ENCODE assay signal across 9 cellular contexts in the genomic region with DNA sequence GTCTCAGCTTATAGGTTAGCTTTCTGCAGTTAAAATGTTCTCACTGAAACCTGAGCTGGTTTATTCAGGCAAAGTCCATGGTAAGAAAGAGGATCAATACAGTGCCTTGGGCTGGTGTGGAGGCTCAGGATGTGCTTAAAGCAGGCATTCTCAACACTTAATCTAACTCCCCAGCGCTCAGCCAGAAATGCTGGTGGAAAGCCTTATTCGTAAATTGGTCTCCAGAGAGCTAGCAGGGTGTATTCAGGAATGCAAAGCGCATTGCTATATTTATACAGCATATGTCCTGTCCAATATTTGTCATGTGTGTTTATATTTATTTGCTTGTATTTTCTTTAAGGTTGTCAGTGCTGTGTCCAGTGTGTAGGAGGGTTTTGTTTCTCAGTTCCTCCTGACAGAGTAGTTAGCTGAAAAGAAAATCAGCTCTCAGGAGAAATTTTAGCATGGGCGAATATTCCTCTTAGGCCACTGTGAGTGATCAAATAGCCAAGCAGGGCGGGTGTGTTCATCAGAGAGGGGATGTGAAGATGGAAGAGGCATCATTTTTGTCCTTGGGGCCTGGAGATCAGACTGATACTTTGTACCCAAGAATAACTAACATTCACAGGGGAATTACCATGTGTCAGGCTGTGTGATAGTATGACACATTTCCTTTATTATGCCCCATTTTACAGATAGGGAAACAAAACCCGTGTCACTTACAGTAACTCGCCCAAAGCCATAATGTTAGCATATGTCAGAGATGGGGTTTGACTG.
DNase-seq lines count a peak whose midpoint lies in the region; ATAC-seq, FAIRE-seq and TF ChIP-seq lines count a peak whose summit lies in the region.
"Had no signal": no experiment of that assay in that cellular context is flagged by ENCODE, and none has a peak within 500 bp of the region (broad histone marks: within the 10 kb centered on the region; RNA-seq: fewer than 3 reads in every experiment).

No MANE protein-coding gene starts in this region.

- H2BK120ac ChIP-seq in neuronal stem cell (ENCODE audit: low read depth, low read length): no peak overlapping the region

- H3K9ac ChIP-seq in GM12878 (ENCODE audit: control insufficient read depth, insufficient read depth, low read length) (peak overlapping the region; percentile 40; the same call in 1 of the 2 replicates), neuronal stem cell (ENCODE audit: low read depth, low read length, poor library complexity) (no peak overlapping the region)

- no peaks in the 10 kb centered on the region for H4K20me1 ChIP-seq in GM12878 (ENCODE audit: control insufficient read depth, insufficient read depth)

- ATAC-seq in GM19395 (IDR thresholded peaks at IDR 0.05; ENCODE audit: unreplicated experiment): peak; percentile 76
- ATAC-seq in HG03064 (IDR thresholded peaks at IDR 0.05; ENCODE audit: low read depth, unreplicated experiment): peak; percentile 84
- peak; percentile 88 for ATAC-seq in GM12878
- no peak for ATAC-seq in left lobe of liver

- BruUV-seq in GM12878 (replicated peaks; lab: Mats Ljungman, UMichigan): no TSS peak

- H3K9me3 ChIP-seq in GM12878 (replicated peaks; ENCODE audit: control insufficient read depth, insufficient read depth, low read length) (no peaks in the 10 kb centered on the region), neuronal stem cell (replicated peaks in 1 of 2; ENCODE audit: control insufficient read depth in 2 of 2, insufficient read depth in 1 of 2, low read depth in 1 of 2, low read length in 2 of 2) (no peaks in the 10 kb centered on the region)

- H3K27me3 ChIP-seq in GM12878 (replicated peaks in 1 of 2; ENCODE audit: control insufficient read depth in 2 of 2, insufficient read depth in 2 of 2, low read length in 1 of 2): no peaks in the 10 kb centered on the region
- peaks cover 0 to 3% (median 0%) of the 10 kb centered on the region in 3 experiments for H3K27me3 ChIP-seq in neuronal stem cell (ENCODE audit: control insufficient read depth in 3 of 3, insufficient read depth in 3 of 3, low read depth in 1 of 3, low read length in 3 of 3)
- H3K27me3 ChIP-seq: dorsolateral prefrontal cortex had no signal

- no peak overlapping the region for H2BK5ac ChIP-seq in neuronal stem cell (ENCODE audit: low read length)

- no peak for FAIRE-seq in GM12878 (lab: Jason Lieb, UNC)

- no peak overlapping the region for H2AK5ac ChIP-seq in neuronal stem cell (ENCODE audit: low read depth, low read length)

- H3K36me3 ChIP-seq in GM12878 (ENCODE audit: control insufficient read depth in 2 of 2, insufficient read depth in 2 of 2, low read length in 1 of 2) (peaks cover 32 to 41% of the 10 kb centered on the region in 2 experiments), neuronal stem cell (replicated peaks in 1 of 2; ENCODE audit: control insufficient read depth in 2 of 2, insufficient read depth in 2 of 2, low read length in 2 of 2) (no peaks in the 10 kb centered on the region)

- H3K4me3 ChIP-seq in GM12864 (ENCODE audit: low read depth, low read length): no peak overlapping the region
- no peak overlapping the region for H3K4me3 ChIP-seq in GM12878
- no peak overlapping the region for H3K4me3 ChIP-seq in neuronal stem cell (ENCODE audit: low read length in 2 of 2)
- H3K4me3 ChIP-seq: dorsolateral prefrontal cortex had no signal

- in situ Hi-C loops in GM12878 (cut with MboI): no loop called here

- H3K4me1 ChIP-seq in GM12878 (ENCODE audit: control insufficient read depth, insufficient read depth, low read length): peaks cover 51% of the 10 kb centered on the region
- H3K4me1 ChIP-seq in neuronal stem cell (ENCODE audit: control insufficient read depth in 2 of 2, insufficient read depth in 1 of 2, low read depth in 1 of 2, low read length in 2 of 2): peaks cover 0 to 1% of the 10 kb centered on the region in 2 donors

- H2AFZ ChIP-seq in GM12878 (ENCODE audit: control insufficient read depth, low read depth, low read length) (peak overlapping the region; percentile 34), neuronal stem cell (ENCODE audit: low read length) (no peak overlapping the region)

- SMC1A ChIA-PET in GM12878 (lab: Charles Lee; ENCODE audit: uncharacterized antibody, unreplicated experiment): interaction anchor here (0.7 to 9.0 kb wide), 25 partner anchors 9 to 397 kb away, joined by 3 to 123 read pairs (median 6); a partner anchor contains a TSS

- no peak overlapping the region for H3K14ac ChIP-seq in neuronal stem cell (ENCODE audit: low read length)

- no peak for TF ChIP-seq CTCF in GM12864 (IDR thresholded peaks at IDR 0.05; ENCODE audit: low read depth, low read length, missing control alignments)
- TF ChIP-seq CTCF in GM12878 (IDR thresholded peaks at IDR 0.05 in 2 of 3, conservative IDR thresholded peaks at IDR 0.05 in 1 of 3; ENCODE audit: control insufficient read depth in 2 of 3, extremely low read depth in 1 of 3, insufficient read depth in 1 of 3, low read depth in 3 of 3, low read length in 3 of 3): no peak

- POLR2A ChIA-PET in GM12878 (lab: Charles Lee): interaction anchor here (0.8 to 1.9 kb wide), 12 partner anchors 13 to 135 kb away, joined by 3 to 10 read pairs (median 4); no protein-coding TSS in a partner anchor

- no peak overlapping the region for H2BK12ac ChIP-seq in neuronal stem cell (ENCODE audit: low read length)

- H3K79me2 ChIP-seq in GM12878 (ENCODE audit: control insufficient read depth, insufficient read depth, low read length): peaks cover 3% of the 10 kb centered on the region; the same call in 1 of the 2 replicates

- DNase-seq in GM12864 (ENCODE audit: low read depth) (peak; percentile 65), GM12878 (ENCODE audit: low read depth, low spot score) (peak; percentile 84), NCI-H1436 treated with DMSO at 0.1 percent for 48 hours (lab: John Stamatoyannopoulos, UW) (no peak), HUDEP-2 (lab: John Stamatoyannopoulos, UW; ENCODE audit: unreplicated experiment in 76 of 76) (no peak), left lobe of liver (ENCODE audit: low spot score) (no peak), neuronal stem cell (ENCODE audit: low spot score) (no peak)
- DNase-seq: dorsolateral prefrontal cortex had no signal

- under 1% methylated on average over 7 of the region's 7 CpGs for WGBS in GM12878 (ENCODE audit: insufficient coverage, insufficient replicate concordance, low lambda C conversion rate, missing lambda C conversion rate)
- WGBS in neuronal stem cell (ENCODE audit: extremely low coverage in 2 of 2, insufficient read length in 2 of 2, insufficient replicate concordance in 1 of 2), 2 donors: no CpG with 5 or more reads among the region's 7 CpGs

- no peak overlapping the region for H3K18ac ChIP-seq in neuronal stem cell (ENCODE audit: low read length)

- no peak overlapping the region for H4K8ac ChIP-seq in neuronal stem cell (ENCODE audit: low read depth, low read length)

- H3K4ac ChIP-seq in neuronal stem cell (ENCODE audit: low read length): no peak overlapping the region

- RAD21 ChIA-PET in GM12878 (lab: Charles Lee; ENCODE audit: unreplicated experiment): interaction anchor here (0.6 to 3.5 kb wide), 35 partner anchors 9 to 482 kb away, joined by 3 to 78 read pairs (median 5); a partner anchor contains a TSS

- no peak overlapping the region for H4K91ac ChIP-seq in neuronal stem cell (ENCODE audit: low read depth, low read length, poor library complexity)

- H3K23ac ChIP-seq in neuronal stem cell (ENCODE audit: low read depth, low read length, poor library complexity): no peak overlapping the region

- intact Hi-C loops in GM12878 (cut with micrococcal nuclease; ENCODE audit: unreplicated experiment): loop anchor here (1.0 to 10.0 kb wide), 5 partner anchors 60 to 372 kb away; no protein-coding TSS in a partner anchor

- no peaks in the 10 kb centered on the region for H3K79me1 ChIP-seq in neuronal stem cell (ENCODE audit: low read depth, low read length)

- CTCF ChIA-PET in GM12878 (lab: Yijun Ruan, JAX): interaction anchor here (0.7 to 3.6 kb wide), 17 partner anchors 13 to 513 kb away, joined by 3 to 73 read pairs (median 4); a partner anchor contains a TSS

- TF ChIP-seq RAD21 in GM12878 (IDR thresholded peaks at IDR 0.05; ENCODE audit: insufficient read depth, low read depth, low read length): no peak

- no peak for TF ChIP-seq POLR2A in GM12878 (IDR thresholded peaks at IDR 0.05; ENCODE audit: low read depth, low read length)

- TF ChIP-seq EP300 in GM12878 (IDR thresholded peaks at IDR 0.05; ENCODE audit: borderline replicate concordance in 1 of 2, control insufficient read depth in 1 of 2, low read depth in 2 of 2, low read length in 2 of 2): peak; percentile 88 to 89

- H3K4me2 ChIP-seq in GM12878 (ENCODE audit: control insufficient read depth, insufficient read depth): peak overlapping the region; percentile 64
- no peak overlapping the region for H3K4me2 ChIP-seq in neuronal stem cell (ENCODE audit: insufficient read depth, low read length, poor library complexity, severe bottlenecking)

- no peak overlapping the region for H2BK15ac ChIP-seq in neuronal stem cell (ENCODE audit: low read length)

- peak overlapping the region; percentile 89 for H3K27ac ChIP-seq in GM12878 (ENCODE audit: control insufficient read depth, insufficient read depth)
- H3K27ac ChIP-seq in neuronal stem cell (replicated peaks; ENCODE audit: low read length): no peak overlapping the region

TF ChIP-seq in GM12878, 131 proteins besides CTCF, POLR2A, EP300 and RAD21 (continues in another document):
- TF ChIP-seq, protein P1, sequence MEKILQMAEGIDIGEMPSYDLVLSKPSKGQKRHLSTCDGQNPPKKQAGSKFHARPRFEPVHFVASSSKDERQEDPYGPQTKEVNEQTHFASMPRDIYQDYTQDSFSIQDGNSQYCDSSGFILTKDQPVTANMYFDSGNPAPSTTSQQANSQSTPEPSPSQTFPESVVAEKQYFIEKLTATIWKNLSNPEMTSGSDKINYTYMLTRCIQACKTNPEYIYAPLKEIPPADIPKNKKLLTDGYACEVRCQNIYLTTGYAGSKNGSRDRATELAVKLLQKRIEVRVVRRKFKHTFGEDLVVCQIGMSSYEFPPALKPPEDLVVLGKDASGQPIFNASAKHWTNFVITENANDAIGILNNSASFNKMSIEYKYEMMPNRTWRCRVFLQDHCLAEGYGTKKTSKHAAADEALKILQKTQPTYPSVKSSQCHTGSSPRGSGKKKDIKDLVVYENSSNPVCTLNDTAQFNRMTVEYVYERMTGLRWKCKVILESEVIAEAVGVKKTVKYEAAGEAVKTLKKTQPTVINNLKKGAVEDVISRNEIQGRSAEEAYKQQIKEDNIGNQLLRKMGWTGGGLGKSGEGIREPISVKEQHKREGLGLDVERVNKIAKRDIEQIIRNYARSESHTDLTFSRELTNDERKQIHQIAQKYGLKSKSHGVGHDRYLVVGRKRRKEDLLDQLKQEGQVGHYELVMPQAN (conservative IDR thresholded peaks at IDR 0.05): no peak
- peak; percentile 96 for TF ChIP-seq SPI1 (IDR thresholded peaks at IDR 0.05; ENCODE audit: borderline replicate concordance, insufficient read depth, low read depth, low read length)
- TF ChIP-seq RFX5 (IDR thresholded peaks at IDR 0.05; ENCODE audit: low read depth, low read length): no peak
- TF ChIP-seq SMC3 (IDR thresholded peaks at IDR 0.05; ENCODE audit: borderline replicate concordance, low read length): no peak
- TF ChIP-seq RB1 (IDR thresholded peaks at IDR 0.05; ENCODE audit: borderline replicate concordance): no peak
- no peak for TF ChIP-seq CBFB (IDR thresholded peaks at IDR 0.05; ENCODE audit: low read depth)
- TF ChIP-seq GATAD2B (conservative IDR thresholded peaks at IDR 0.05; ENCODE audit: low read depth): no peak; the same call in 1 of the 2 replicates

Comparison
In these comparisons a context has a peak if more than half of its experiments do, and no peak if none do; other contexts are left out.
1. DNase-seq: peak in GM12864 (single experiment) and GM12878 (single experiment); none in NCI-H1436 treated with DMSO at 0.1 percent for 48 hours (single experiment), HUDEP-2 (0 of 76), left lobe of liver (single experiment) and neuronal stem cell (single experiment).